In the genomic region with DNA sequence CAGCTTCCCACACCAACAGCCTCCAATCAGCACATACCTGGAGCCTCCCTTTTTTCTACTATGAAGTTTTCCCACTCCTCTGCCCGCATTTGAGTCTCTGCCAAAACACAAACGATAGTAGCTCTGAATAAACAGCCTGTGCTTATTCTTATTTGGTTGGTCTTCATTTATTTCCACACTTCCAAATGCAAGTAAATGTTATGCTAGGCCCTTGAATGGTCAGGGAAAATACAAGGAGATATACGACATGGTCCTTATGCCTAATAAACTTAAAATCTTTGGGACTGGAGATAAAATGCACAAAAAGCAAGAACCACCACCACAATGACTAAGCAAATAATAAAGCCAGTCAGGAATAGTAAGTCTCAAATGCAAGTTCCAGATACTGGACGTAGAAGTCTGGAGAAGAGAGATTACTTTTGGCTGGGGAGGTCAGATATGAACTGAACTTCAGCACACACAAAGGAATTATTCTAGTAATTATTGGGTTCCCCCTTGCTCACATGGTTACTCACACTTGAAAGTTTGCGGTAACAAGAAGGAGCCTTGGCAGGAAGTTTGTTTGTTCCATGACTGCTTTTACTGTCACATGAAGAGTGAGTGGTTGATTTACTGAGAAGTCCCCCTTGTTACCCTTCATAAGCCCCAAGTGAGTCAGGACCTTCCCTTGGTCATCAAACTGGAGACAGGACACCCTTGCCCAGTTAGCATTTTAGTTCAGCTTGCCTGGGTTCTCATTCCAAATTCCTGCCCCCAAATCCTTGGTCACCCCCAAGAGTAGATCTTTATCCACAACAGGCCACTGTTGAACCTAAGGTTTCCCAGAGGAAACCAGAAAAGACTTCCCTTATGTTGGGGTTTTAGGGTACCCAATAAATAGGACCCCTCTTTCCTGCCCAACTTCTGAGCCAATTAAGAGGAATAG, we compare ENCODE assay signal across 8 cellular contexts.
DNase-seq lines count a peak whose midpoint lies in the region; ATAC-seq and TF ChIP-seq lines count a peak whose summit lies in the region.

No MANE protein-coding gene starts in this region.

- WGBS in esophagus squamous epithelium, 2 donors = 58 to 67% methylated on average over 5 of the region's 5 CpGs

- H3K27ac ChIP-seq in RWPE2 (ENCODE audit: poor library complexity, severe bottlenecking) (peak overlapping the region; percentile 99), esophagus squamous epithelium (peak overlapping the region; percentile 16 to 84 (median 74)), subcutaneous abdominal adipose tissue (ENCODE audit: low read depth, low read length) (peak overlapping the region; percentile 13)

- intact Hi-C loops in esophagus squamous epithelium (cut with DNase I) = no loop called here

- TF ChIP-seq POLR2A in esophagus squamous epithelium (IDR thresholded peaks at IDR 0.05) = no peak

- TF ChIP-seq CTCF in RWPE2 (IDR thresholded peaks at IDR 0.05; ENCODE audit: poor library complexity, severe bottlenecking) (no peak), esophagus squamous epithelium (IDR thresholded peaks at IDR 0.05) (no peak)

- H3K36me3 ChIP-seq in RWPE2 (ENCODE audit: low read depth) = no peaks in the 10 kb centered on the region
- H3K36me3 ChIP-seq in esophagus squamous epithelium = no peaks in the 10 kb centered on the region
- H3K36me3 ChIP-seq in subcutaneous abdominal adipose tissue (ENCODE audit: control insufficient read depth in 5 of 5, insufficient read depth in 5 of 5, low read length in 5 of 5) = no peaks in the 10 kb centered on the region

- H3K9ac ChIP-seq in subcutaneous abdominal adipose tissue (ENCODE audit: low read length in 5 of 5) = no peak overlapping the region

- ATAC-seq in HG02981 (IDR thresholded peaks at IDR 0.05; ENCODE audit: unreplicated experiment) = peak; percentile 82
- no peak for ATAC-seq in RWPE2 (ENCODE audit: low read depth)

- no peak overlapping the region for H3K4me3 ChIP-seq in RWPE2 (ENCODE audit: severe bottlenecking)
- no peak overlapping the region for H3K4me3 ChIP-seq in esophagus squamous epithelium
- H3K4me3 ChIP-seq in subcutaneous abdominal adipose tissue (ENCODE audit: low read depth in 1 of 5, low read length in 5 of 5) = no peak overlapping the region

- H3K27me3 ChIP-seq in RWPE2 (ENCODE audit: insufficient read depth, poor library complexity, severe bottlenecking) (no peaks in the 10 kb centered on the region), esophagus squamous epithelium (no peaks in the 10 kb centered on the region), subcutaneous abdominal adipose tissue (ENCODE audit: control insufficient read depth in 5 of 5, insufficient read depth in 4 of 5, low read length in 5 of 5) (no peaks in the 10 kb centered on the region)

- DNase-seq in stimulated activated CD4-positive, alpha-beta T cell treated with anti-CD3 and anti-CD28 coated beads, Interleukin-15, amount 100 ng/mL, for 24 hours = peak; percentile 59
- no peak for DNase-seq in stimulated activated CD4-positive, alpha-beta T cell treated with anti-CD3 and anti-CD28 coated beads, Interleukin-2, amount 100 ng/mL, for 48 hours
- no peak for DNase-seq in RWPE2 (ENCODE audit: low spot score)
- no peak for DNase-seq in esophagus squamous epithelium (lab: John Stamatoyannopoulos, UW)
- DNase-seq in NCI-H1417 treated with DMSO at 0.1 percent for 48 hours (lab: John Stamatoyannopoulos, UW) = no peak
- DNase-seq in NCI-H1048 (lab: John Stamatoyannopoulos, UW) = no peak

- H3K9me3 ChIP-seq in RWPE2 (ENCODE audit: severe bottlenecking) (no peaks in the 10 kb centered on the region), esophagus squamous epithelium (no peaks in the 10 kb centered on the region), subcutaneous abdominal adipose tissue (ENCODE audit: control insufficient read depth in 5 of 5, low read length in 5 of 5) (no peaks in the 10 kb centered on the region)

- H3K4me1 ChIP-seq in RWPE2 (ENCODE audit: insufficient read depth, poor library complexity, severe bottlenecking) (peaks cover 30% of the 10 kb centered on the region), esophagus squamous epithelium (peaks cover 0 to 33% (median 10%) of the 10 kb centered on the region in 3 donors), subcutaneous abdominal adipose tissue (ENCODE audit: control insufficient read depth in 5 of 5, insufficient read depth in 5 of 5, low read length in 5 of 5) (peaks cover 0 to 21% (median 7%) of the 10 kb centered on the region in 5 donors)

Comparison
In these comparisons a context has a peak if more than half of its experiments do, and no peak if none do; other contexts are left out.
1. H3K27ac ChIP-seq: peak in every context shown above with its lines; median percentile 99 in RWPE2; 74 in esophagus squamous epithelium; 13 in subcutaneous abdominal adipose tissue.